In the genomic region with DNA sequence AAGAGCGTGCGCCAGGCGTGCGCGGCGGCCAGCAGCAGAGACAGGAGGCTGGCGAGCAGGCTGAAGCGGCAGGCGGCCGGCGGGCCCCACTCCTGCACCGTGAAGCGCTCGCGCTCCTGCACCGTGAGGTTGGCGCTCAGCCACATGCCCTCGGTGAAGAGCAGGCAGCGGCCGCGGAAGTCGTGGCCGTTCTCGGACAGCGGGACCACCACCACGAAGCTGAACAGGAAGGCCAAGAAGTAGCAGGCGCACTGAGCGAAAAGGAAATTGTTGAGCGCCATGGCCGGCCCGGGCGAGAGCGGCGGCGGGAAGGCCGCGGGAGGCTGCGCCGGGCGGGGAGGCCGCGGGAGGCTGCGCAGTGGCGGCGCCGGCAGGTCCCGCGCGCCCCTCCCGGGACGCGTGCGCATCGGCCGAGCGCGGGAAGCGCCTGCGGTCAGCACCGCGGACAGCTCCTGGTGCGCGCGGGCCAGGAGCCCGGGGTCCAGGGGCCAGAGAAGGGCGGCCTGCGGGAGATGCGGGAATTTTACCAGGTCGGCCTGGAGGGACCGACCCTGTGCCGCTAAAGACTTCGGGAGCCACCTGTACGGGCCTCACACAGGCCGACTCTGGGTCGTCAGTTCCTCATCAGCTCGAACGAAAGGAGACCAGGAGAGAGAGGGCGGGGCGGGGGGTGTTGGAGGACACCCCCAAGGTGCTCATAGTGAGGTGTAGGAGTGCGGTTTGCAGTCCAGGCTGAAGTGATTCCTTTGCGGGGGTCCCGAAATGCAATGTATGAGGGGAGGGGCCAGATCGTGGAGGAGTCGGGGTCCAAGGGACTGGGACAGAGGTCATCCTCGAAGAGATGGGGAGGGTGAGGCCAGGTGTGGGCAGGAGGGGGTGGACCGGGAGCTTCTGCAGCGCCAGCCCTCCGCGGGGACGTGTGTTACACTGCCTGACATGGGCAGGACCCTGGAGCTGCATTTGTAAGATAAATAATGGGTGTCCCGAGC, we compare ENCODE assay signal across 1 cellular context.
TF ChIP-seq lines count a peak whose summit lies in the region.

A gene (minus strand): TSS at position 312 of the 989 bp plus-strand sequence. CDS start 31 bp downstream, at position 281.

TF ChIP-seq in HepG2, 621 proteins besides CTCF, POLR2A, EP300 and RAD21 (continued from another document and continues in another):
- TF ChIP-seq, protein P1, sequence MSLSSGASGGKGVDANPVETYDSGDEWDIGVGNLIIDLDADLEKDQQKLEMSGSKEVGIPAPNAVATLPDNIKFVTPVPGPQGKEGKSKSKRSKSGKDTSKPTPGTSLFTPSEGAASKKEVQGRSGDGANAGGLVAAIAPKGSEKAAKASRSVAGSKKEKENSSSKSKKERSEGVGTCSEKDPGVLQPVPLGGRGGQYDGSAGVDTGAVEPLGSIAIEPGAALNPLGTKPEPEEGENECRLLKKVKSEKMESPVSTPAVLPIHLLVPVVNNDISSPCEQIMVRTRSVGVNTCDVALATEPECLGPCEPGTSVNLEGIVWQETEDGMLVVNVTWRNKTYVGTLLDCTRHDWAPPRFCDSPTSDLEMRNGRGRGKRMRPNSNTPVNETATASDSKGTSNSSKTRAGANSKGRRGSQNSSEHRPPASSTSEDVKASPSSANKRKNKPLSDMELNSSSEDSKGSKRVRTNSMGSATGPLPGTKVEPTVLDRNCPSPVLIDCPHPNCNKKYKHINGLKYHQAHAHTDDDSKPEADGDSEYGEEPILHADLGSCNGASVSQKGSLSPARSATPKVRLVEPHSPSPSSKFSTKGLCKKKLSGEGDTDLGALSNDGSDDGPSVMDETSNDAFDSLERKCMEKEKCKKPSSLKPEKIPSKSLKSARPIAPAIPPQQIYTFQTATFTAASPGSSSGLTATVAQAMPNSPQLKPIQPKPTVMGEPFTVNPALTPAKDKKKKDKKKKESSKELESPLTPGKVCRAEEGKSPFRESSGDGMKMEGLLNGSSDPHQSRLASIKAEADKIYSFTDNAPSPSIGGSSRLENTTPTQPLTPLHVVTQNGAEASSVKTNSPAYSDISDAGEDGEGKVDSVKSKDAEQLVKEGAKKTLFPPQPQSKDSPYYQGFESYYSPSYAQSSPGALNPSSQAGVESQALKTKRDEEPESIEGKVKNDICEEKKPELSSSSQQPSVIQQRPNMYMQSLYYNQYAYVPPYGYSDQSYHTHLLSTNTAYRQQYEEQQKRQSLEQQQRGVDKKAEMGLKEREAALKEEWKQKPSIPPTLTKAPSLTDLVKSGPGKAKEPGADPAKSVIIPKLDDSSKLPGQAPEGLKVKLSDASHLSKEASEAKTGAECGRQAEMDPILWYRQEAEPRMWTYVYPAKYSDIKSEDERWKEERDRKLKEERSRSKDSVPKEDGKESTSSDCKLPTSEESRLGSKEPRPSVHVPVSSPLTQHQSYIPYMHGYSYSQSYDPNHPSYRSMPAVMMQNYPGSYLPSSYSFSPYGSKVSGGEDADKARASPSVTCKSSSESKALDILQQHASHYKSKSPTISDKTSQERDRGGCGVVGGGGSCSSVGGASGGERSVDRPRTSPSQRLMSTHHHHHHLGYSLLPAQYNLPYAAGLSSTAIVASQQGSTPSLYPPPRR (CRISPR knock-in tag; IDR thresholded peaks at IDR 0.05; ENCODE audit: borderline replicate concordance): no peak
- TF ChIP-seq CENPX (CRISPR knock-in tag; IDR thresholded peaks at IDR 0.05): no peak
- TF ChIP-seq ZFP62 (CRISPR knock-in tag; IDR thresholded peaks at IDR 0.05): no peak
- no peak for TF ChIP-seq U2AF2 (IDR thresholded peaks at IDR 0.05; ENCODE audit: low read depth, low read length)
- no peak for TF ChIP-seq ZNF484 (CRISPR knock-in tag; IDR thresholded peaks at IDR 0.05; ENCODE audit: borderline replicate concordance, low read depth)
- TF ChIP-seq ZFAT (CRISPR knock-in tag; conservative IDR thresholded peaks at IDR 0.05): no peak
- no peak for TF ChIP-seq ZNF160 (CRISPR knock-in tag; IDR thresholded peaks at IDR 0.05)
- TF ChIP-seq, protein P2, sequence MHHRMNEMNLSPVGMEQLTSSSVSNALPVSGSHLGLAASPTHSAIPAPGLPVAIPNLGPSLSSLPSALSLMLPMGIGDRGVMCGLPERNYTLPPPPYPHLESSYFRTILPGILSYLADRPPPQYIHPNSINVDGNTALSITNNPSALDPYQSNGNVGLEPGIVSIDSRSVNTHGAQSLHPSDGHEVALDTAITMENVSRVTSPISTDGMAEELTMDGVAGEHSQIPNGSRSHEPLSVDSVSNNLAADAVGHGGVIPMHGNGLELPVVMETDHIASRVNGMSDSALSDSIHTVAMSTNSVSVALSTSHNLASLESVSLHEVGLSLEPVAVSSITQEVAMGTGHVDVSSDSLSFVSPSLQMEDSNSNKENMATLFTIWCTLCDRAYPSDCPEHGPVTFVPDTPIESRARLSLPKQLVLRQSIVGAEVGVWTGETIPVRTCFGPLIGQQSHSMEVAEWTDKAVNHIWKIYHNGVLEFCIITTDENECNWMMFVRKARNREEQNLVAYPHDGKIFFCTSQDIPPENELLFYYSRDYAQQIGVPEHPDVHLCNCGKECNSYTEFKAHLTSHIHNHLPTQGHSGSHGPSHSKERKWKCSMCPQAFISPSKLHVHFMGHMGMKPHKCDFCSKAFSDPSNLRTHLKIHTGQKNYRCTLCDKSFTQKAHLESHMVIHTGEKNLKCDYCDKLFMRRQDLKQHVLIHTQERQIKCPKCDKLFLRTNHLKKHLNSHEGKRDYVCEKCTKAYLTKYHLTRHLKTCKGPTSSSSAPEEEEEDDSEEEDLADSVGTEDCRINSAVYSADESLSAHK (CRISPR knock-in tag; IDR thresholded peaks at IDR 0.05; ENCODE audit: borderline replicate concordance): no peak
- TF ChIP-seq SOX5 (CRISPR knock-in tag; IDR thresholded peaks at IDR 0.05; ENCODE audit: borderline replicate concordance): no peak
- TF ChIP-seq, protein P3, sequence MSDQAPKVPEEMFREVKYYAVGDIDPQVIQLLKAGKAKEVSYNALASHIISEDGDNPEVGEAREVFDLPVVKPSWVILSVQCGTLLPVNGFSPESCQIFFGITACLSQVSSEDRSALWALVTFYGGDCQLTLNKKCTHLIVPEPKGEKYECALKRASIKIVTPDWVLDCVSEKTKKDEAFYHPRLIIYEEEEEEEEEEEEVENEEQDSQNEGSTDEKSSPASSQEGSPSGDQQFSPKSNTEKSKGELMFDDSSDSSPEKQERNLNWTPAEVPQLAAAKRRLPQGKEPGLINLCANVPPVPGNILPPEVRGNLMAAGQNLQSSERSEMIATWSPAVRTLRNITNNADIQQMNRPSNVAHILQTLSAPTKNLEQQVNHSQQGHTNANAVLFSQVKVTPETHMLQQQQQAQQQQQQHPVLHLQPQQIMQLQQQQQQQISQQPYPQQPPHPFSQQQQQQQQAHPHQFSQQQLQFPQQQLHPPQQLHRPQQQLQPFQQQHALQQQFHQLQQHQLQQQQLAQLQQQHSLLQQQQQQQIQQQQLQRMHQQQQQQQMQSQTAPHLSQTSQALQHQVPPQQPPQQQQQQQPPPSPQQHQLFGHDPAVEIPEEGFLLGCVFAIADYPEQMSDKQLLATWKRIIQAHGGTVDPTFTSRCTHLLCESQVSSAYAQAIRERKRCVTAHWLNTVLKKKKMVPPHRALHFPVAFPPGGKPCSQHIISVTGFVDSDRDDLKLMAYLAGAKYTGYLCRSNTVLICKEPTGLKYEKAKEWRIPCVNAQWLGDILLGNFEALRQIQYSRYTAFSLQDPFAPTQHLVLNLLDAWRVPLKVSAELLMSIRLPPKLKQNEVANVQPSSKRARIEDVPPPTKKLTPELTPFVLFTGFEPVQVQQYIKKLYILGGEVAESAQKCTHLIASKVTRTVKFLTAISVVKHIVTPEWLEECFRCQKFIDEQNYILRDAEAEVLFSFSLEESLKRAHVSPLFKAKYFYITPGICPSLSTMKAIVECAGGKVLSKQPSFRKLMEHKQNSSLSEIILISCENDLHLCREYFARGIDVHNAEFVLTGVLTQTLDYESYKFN (CRISPR knock-in tag; conservative IDR thresholded peaks at IDR 0.05): no peak
- no peak for TF ChIP-seq CREB1 (IDR thresholded peaks at IDR 0.05)
- TF ChIP-seq CREB1 (CRISPR knock-in tag; IDR thresholded peaks at IDR 0.05): no peak
- TF ChIP-seq SAP130 (CRISPR knock-in tag; IDR thresholded peaks at IDR 0.05; ENCODE audit: low read depth): peak; percentile 19; the same call in 1 of the 2 replicates
- TF ChIP-seq CHD4 (IDR thresholded peaks at IDR 0.05; ENCODE audit: borderline replicate concordance, low read length): no peak
- no peak for TF ChIP-seq ZNF260 (CRISPR knock-in tag; IDR thresholded peaks at IDR 0.05; ENCODE audit: borderline replicate concordance, low read depth)
- TF ChIP-seq TCF12 (IDR thresholded peaks at IDR 0.05): no peak
- TF ChIP-seq TCF12 (CRISPR knock-in tag; IDR thresholded peaks at IDR 0.05): no peak
- TF ChIP-seq ZNF17 (CRISPR knock-in tag; IDR thresholded peaks at IDR 0.05): no peak
- no peak for TF ChIP-seq MAZ (IDR thresholded peaks at IDR 0.05; ENCODE audit: borderline replicate concordance, low read depth, low read length)
- peak; percentile 36; the same call in 1 of the 2 replicates for TF ChIP-seq MAZ (CRISPR knock-in tag; IDR thresholded peaks at IDR 0.05; ENCODE audit: low read depth)
- no peak for TF ChIP-seq MAFF (IDR thresholded peaks at IDR 0.05; ENCODE audit: low read depth, low read length)
- TF ChIP-seq SYNCRIP (IDR thresholded peaks at IDR 0.05; ENCODE audit: insufficient read depth, low read depth, low read length): no peak
- no peak for TF ChIP-seq ZNF510 (CRISPR knock-in tag; IDR thresholded peaks at IDR 0.05; ENCODE audit: low read depth)
- TF ChIP-seq, protein P4, sequence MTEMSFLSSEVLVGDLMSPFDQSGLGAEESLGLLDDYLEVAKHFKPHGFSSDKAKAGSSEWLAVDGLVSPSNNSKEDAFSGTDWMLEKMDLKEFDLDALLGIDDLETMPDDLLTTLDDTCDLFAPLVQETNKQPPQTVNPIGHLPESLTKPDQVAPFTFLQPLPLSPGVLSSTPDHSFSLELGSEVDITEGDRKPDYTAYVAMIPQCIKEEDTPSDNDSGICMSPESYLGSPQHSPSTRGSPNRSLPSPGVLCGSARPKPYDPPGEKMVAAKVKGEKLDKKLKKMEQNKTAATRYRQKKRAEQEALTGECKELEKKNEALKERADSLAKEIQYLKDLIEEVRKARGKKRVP (CRISPR knock-in tag; IDR thresholded peaks at IDR 0.05): no peak
- TF ChIP-seq PHF5A (CRISPR knock-in tag; IDR thresholded peaks at IDR 0.05; ENCODE audit: low read depth, unreplicated experiment): no peak
- no peak for TF ChIP-seq CREM (IDR thresholded peaks at IDR 0.05)
- TF ChIP-seq CREM (CRISPR knock-in tag; IDR thresholded peaks at IDR 0.05): no peak
- TF ChIP-seq ZNF432 (CRISPR knock-in tag; IDR thresholded peaks at IDR 0.05; ENCODE audit: borderline replicate concordance): no peak
- no peak for TF ChIP-seq ZMYM2 (CRISPR knock-in tag; IDR thresholded peaks at IDR 0.05)
- TF ChIP-seq ZSCAN12 (CRISPR knock-in tag; IDR thresholded peaks at IDR 0.05): peak; percentile 90; the same call in 1 of the 2 replicates
- peak; percentile 75; the same call in 1 of the 2 replicates for TF ChIP-seq ZSCAN9 (CRISPR knock-in tag; IDR thresholded peaks at IDR 0.05; ENCODE audit: borderline replicate concordance)
- no peak for TF ChIP-seq EEA1 (CRISPR knock-in tag; IDR thresholded peaks at IDR 0.05; ENCODE audit: borderline replicate concordance)
- no peak for TF ChIP-seq TBX3 (IDR thresholded peaks at IDR 0.05; ENCODE audit: borderline replicate concordance)
- TF ChIP-seq RORA (CRISPR knock-in tag; IDR thresholded peaks at IDR 0.05): no peak
- TF ChIP-seq, protein P5, sequence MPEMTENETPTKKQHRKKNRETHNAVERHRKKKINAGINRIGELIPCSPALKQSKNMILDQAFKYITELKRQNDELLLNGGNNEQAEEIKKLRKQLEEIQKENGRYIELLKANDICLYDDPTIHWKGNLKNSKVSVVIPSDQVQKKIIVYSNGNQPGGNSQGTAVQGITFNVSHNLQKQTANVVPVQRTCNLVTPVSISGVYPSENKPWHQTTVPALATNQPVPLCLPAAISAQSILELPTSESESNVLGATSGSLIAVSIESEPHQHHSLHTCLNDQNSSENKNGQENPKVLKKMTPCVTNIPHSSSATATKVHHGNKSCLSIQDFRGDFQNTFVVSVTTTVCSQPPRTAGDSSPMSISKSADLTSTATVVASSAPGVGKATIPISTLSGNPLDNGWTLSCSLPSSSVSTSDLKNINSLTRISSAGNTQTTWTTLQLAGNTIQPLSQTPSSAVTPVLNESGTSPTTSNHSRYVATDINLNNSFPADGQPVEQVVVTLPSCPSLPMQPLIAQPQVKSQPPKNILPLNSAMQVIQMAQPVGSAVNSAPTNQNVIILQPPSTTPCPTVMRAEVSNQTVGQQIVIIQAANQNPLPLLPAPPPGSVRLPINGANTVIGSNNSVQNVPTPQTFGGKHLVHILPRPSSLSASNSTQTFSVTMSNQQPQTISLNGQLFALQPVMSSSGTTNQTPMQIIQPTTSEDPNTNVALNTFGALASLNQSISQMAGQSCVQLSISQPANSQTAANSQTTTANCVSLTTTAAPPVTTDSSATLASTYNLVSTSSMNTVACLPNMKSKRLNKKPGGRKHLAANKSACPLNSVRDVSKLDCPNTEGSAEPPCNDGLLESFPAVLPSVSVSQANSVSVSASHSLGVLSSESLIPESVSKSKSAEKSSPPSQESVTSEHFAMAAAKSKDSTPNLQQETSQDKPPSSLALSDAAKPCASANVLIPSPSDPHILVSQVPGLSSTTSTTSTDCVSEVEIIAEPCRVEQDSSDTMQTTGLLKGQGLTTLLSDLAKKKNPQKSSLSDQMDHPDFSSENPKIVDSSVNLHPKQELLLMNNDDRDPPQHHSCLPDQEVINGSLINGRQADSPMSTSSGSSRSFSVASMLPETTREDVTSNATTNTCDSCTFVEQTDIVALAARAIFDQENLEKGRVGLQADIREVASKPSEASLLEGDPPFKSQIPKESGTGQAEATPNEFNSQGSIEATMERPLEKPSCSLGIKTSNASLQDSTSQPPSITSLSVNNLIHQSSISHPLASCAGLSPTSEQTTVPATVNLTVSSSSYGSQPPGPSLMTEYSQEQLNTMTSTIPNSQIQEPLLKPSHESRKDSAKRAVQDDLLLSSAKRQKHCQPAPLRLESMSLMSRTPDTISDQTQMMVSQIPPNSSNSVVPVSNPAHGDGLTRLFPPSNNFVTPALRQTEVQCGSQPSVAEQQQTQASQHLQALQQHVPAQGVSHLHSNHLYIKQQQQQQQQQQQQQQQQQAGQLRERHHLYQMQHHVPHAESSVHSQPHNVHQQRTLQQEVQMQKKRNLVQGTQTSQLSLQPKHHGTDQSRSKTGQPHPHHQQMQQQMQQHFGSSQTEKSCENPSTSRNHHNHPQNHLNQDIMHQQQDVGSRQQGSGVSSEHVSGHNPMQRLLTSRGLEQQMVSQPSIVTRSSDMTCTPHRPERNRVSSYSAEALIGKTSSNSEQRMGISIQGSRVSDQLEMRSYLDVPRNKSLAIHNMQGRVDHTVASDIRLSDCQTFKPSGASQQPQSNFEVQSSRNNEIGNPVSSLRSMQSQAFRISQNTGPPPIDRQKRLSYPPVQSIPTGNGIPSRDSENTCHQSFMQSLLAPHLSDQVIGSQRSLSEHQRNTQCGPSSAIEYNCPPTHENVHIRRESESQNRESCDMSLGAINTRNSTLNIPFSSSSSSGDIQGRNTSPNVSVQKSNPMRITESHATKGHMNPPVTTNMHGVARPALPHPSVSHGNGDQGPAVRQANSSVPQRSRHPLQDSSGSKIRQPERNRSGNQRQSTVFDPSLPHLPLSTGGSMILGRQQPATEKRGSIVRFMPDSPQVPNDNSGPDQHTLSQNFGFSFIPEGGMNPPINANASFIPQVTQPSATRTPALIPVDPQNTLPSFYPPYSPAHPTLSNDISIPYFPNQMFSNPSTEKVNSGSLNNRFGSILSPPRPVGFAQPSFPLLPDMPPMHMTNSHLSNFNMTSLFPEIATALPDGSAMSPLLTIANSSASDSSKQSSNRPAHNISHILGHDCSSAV (CRISPR knock-in tag; IDR thresholded peaks at IDR 0.05; ENCODE audit: borderline replicate concordance): no peak
- TF ChIP-seq ARHGAP35 (CRISPR knock-in tag; IDR thresholded peaks at IDR 0.05; ENCODE audit: borderline replicate concordance): no peak
